14 cellular contexts compared by ENCODE assay signal in the genomic region with DNA sequence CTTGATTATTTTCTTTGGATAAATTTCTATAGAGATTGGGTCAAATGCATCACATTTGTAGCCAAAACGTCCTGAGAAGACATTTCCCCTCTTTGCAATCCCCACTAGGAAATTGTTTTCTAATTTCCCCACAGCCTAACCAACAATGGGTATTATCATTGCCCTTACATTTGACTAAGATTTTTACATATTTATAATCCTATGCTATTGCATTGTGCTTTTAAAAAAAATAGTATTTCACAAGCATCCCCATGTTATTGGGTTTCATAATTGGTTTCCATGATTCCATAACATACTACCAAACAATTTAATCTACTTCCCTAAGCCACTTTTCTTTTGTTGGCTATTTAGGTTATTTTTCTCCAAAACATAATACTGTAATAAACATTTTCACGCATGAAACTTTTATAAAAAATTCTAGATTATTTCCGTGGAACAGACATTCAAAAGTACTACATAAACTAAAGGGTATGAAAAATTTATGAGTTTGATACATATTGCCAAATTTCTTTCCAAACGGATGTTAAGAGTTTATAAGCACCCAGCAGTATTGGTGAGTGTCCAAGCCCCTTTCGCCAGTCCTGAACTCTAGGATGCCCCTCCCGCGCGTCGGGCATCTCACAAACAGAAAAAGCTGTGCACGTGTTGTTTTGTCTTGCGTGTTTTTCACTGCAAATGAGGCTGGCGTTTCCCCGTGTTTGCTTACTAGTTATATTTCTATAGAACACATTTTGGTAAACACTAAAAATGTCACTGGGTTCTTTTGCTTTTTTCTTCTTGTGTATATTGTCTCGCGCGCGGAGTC. TPM values are rescaled to one million over a fixed set of nuclear protein-coding genes. Genes with fewer than 3 reads are reported as not detected.
A peak's percentile ranks its signal among the peaks of the same experiment; 100 is the strongest.
DNase-seq lines count a peak whose midpoint lies in the region; ATAC-seq and TF ChIP-seq lines count a peak whose summit lies in the region.
"Had no signal": no experiment of that assay in that cellular context is flagged by ENCODE, and none has a peak within 500 bp of the region (broad histone marks: within the 10 kb centered on the region; RNA-seq: fewer than 3 reads in every experiment).

No MANE protein-coding gene starts in this region.

- H3K9me3 ChIP-seq in T-helper 17 cell (ENCODE audit: control insufficient read depth, low read length, poor library complexity, severe bottlenecking) (no peaks in the 10 kb centered on the region), upper lobe of right lung (no peaks in the 10 kb centered on the region)
- H3K9me3 ChIP-seq: mucosa of descending colon, uterus had no signal

- intact Hi-C loops in upper lobe of right lung (cut with DNase I) = no loop called here
- intact Hi-C loops in lower leg skin (cut with DNase I; ENCODE audit: low total_unique reads) = no loop called here

- ATAC-seq in activated naive CD4-positive, alpha-beta T cell treated with anti-CD3 and anti-CD28 coated beads, Interleukin-2, amount 50 U/mL, for 72 hours = no peak
- ATAC-seq in T-helper 17 cell (no peak), upper lobe of right lung (no peak)

- TF ChIP-seq POLR2A in lower leg skin (IDR thresholded peaks at IDR 0.05) = no peak

- TF ChIP-seq CTCF in glutamatergic neuron (IDR thresholded peaks at IDR 0.05; ENCODE audit: partially characterized antibody, unreplicated experiment) (no peak), upper lobe of right lung (IDR thresholded peaks at IDR 0.05) (no peak), lower leg skin (IDR thresholded peaks at IDR 0.05) (no peak)

- no peaks in the 10 kb centered on the region for H3K36me3 Mint-ChIP-seq in activated naive CD4-positive, alpha-beta T cell treated with anti-CD3 and anti-CD28 coated beads, Interleukin-2, amount 50 U/mL, for 24 hours
- H3K36me3 Mint-ChIP-seq in activated naive CD4-positive, alpha-beta T cell treated with anti-CD3 and anti-CD28 coated beads, Interleukin-2, amount 50 U/mL, for 72 hours = no peaks in the 10 kb centered on the region
- peaks cover 5% of the 10 kb centered on the region for H3K36me3 Mint-ChIP-seq in T-helper 17 cell (ENCODE audit: low read depth)
- H3K36me3 Mint-ChIP-seq in glutamatergic neuron (ENCODE audit: unreplicated experiment) = no peaks in the 10 kb centered on the region

- H3K4me3 ChIP-seq in upper lobe of right lung = no peak overlapping the region
- no peak overlapping the region for H3K4me3 ChIP-seq in lower leg skin (ENCODE audit: low read depth, poor library complexity, severe bottlenecking)
- H3K4me3 ChIP-seq: mucosa of descending colon had no signal

- peak overlapping the region; percentile 68 for H3K4me3 Mint-ChIP-seq in activated naive CD4-positive, alpha-beta T cell treated with anti-CD3 and anti-CD28 coated beads, Interleukin-2, amount 50 U/mL, for 24 hours
- H3K4me3 Mint-ChIP-seq in T-helper 17 cell (peak overlapping the region; percentile 85), glutamatergic neuron (ENCODE audit: unreplicated experiment) (peak overlapping the region; percentile 22)

- H3K27ac ChIP-seq in upper lobe of right lung = no peak overlapping the region
- H3K27ac ChIP-seq: foreskin keratinocyte, uterus had no signal

- no peaks in the 10 kb centered on the region for H3K9me3 Mint-ChIP-seq in activated naive CD4-positive, alpha-beta T cell treated with anti-CD3 and anti-CD28 coated beads, Interleukin-2, amount 50 U/mL, for 24 hours
- H3K9me3 Mint-ChIP-seq in activated naive CD4-positive, alpha-beta T cell treated with anti-CD3 and anti-CD28 coated beads, Interleukin-2, amount 50 U/mL, for 72 hours = no peaks in the 10 kb centered on the region
- peaks cover 8% of the 10 kb centered on the region for H3K9me3 Mint-ChIP-seq in glutamatergic neuron (ENCODE audit: unreplicated experiment)

- H3K27me3 ChIP-seq in upper lobe of right lung = peaks cover 85% of the 10 kb centered on the region

- no peak overlapping the region for H3K27ac Mint-ChIP-seq in activated naive CD4-positive, alpha-beta T cell treated with anti-CD3 and anti-CD28 coated beads, Interleukin-2, amount 50 U/mL, for 24 hours
- H3K27ac Mint-ChIP-seq in activated naive CD4-positive, alpha-beta T cell treated with anti-CD3 and anti-CD28 coated beads, Interleukin-2, amount 50 U/mL, for 72 hours = no peak overlapping the region
- H3K27ac Mint-ChIP-seq in T-helper 17 cell (no peak overlapping the region), glutamatergic neuron (ENCODE audit: unreplicated experiment) (no peak overlapping the region)

- peaks cover 31% of the 10 kb centered on the region for H3K4me1 ChIP-seq in upper lobe of right lung
- H3K4me1 ChIP-seq: BE2C, foreskin keratinocyte had no signal

- H3K36me3 ChIP-seq in upper lobe of right lung = no peaks in the 10 kb centered on the region
- H3K36me3 ChIP-seq: BE2C, uterus had no signal

- DNase-seq in activated naive CD4-positive, alpha-beta T cell treated with anti-CD3 and anti-CD28 coated beads, Interleukin-2, amount 50 U/mL, for 72 hours (ENCODE audit: low spot score in 2 of 2) = no peak
- DNase-seq in T-helper 17 cell (no peak), glutamatergic neuron (no peak), upper lobe of right lung (peak; percentile 23), cerebellum (ENCODE audit: low spot score) (no peak), NCI-H1694 (lab: John Stamatoyannopoulos, UW) (no peak), lower leg skin (ENCODE audit: low spot score in 2 of 2) (no peak)
- DNase-seq: anterior cingulate cortex, BE2C, foreskin keratinocyte, mucosa of descending colon, uterus had no signal

- WGBS in lower leg skin, 2 donors = 24 to 27% methylated on average over 17 of the region's 17 CpGs

- peaks cover 47% of the 10 kb centered on the region for H3K27me3 Mint-ChIP-seq in activated naive CD4-positive, alpha-beta T cell treated with anti-CD3 and anti-CD28 coated beads, Interleukin-2, amount 50 U/mL, for 24 hours
- H3K27me3 Mint-ChIP-seq in T-helper 17 cell (peaks cover 61% of the 10 kb centered on the region), glutamatergic neuron (ENCODE audit: unreplicated experiment) (peaks cover 16% of the 10 kb centered on the region)

- H3K4me1 Mint-ChIP-seq in activated naive CD4-positive, alpha-beta T cell treated with anti-CD3 and anti-CD28 coated beads, Interleukin-2, amount 50 U/mL, for 24 hours = peaks cover 15% of the 10 kb centered on the region
- H3K4me1 Mint-ChIP-seq in T-helper 17 cell (peaks cover 4% of the 10 kb centered on the region), glutamatergic neuron (ENCODE audit: low read depth, unreplicated experiment) (peaks cover 13% of the 10 kb centered on the region)

RNA-seq across cellular contexts. Expression of gene LHX4, which starts 2.0 kb away (rescaled TPM):
- total RNA-seq in activated naive CD4-positive, alpha-beta T cell treated with anti-CD3 and anti-CD28 coated beads, Interleukin-2, amount 50 U/mL, for 72 hours = not detected
- not detected for total RNA-seq in T-helper 17 cell
- total RNA-seq in glutamatergic neuron (ENCODE audit: unreplicated experiment) = 2.1 TPM
- not detected for total RNA-seq in upper lobe of right lung
- total RNA-seq in cerebellum = 0.91 TPM
- total RNA-seq in lower leg skin = under 1 TPM in 3 of 4 donors, not detected in 1; 0.08 to 0.32 (median 0.17) TPM
- total RNA-seq: foreskin keratinocyte; T-helper 1 cell treated with Interleukin-12 subunit alpha and Interleukin-12 subunit beta and Interleukin-4 antibody, amounts not matched to agents 30 ng/mL and 1 ng/mL, for 36 hours; uterus had no signal

Comparison
In these comparisons a context has a peak if more than half of its experiments do, and no peak if none do; other contexts are left out.
1. H3K4me3 Mint-ChIP-seq: peak in every context shown above with its lines; median percentile 85 in T-helper 17 cell; 68 in activated naive CD4-positive, alpha-beta T cell treated with anti-CD3 and anti-CD28 coated beads, Interleukin-2, amount 50 U/mL, for 24 hours; 22 in glutamatergic neuron.